Comparison of ENCODE assay signal across 5 cellular contexts in the genomic region with DNA sequence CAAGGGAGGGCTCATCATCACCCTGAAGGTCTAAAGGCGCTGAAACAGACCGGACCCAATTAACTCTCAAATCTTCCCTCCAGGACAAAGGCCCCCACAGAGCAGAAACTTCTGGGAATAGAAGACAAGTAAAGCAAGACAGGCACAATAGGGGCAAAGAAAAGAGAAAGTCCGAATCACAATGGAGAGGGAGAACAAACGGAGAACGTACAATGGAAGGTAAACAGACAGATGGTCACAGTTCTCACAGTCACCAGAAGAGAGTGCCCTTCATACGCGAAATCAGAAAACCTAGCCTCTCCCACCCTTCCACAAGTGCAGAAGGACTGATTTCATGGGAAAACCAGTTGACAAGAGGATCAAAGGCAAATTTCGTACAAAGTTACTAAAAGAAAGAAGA. TPM values are rescaled to one million over a fixed set of nuclear protein-coding genes. Genes with fewer than 3 reads are reported as not detected.
"Had no signal": no experiment of that assay in that cellular context is flagged by ENCODE, and none has a peak within 500 bp of the region (broad histone marks: within the 10 kb centered on the region; RNA-seq: fewer than 3 reads in every experiment).

No MANE protein-coding gene starts in this region.

RNA-seq across cellular contexts. Expression of gene PNMA6F, which starts 35.9 kb away (rescaled TPM):
- total RNA-seq: HepG2, HT-29, HT1080, IMR-90 had no signal
- polyA plus RNA-seq: HepG2, IgD-negative memory B cell, IMR-90 had no signal
